Comparison of ENCODE assay signal across 10 cellular contexts in the genomic region with DNA sequence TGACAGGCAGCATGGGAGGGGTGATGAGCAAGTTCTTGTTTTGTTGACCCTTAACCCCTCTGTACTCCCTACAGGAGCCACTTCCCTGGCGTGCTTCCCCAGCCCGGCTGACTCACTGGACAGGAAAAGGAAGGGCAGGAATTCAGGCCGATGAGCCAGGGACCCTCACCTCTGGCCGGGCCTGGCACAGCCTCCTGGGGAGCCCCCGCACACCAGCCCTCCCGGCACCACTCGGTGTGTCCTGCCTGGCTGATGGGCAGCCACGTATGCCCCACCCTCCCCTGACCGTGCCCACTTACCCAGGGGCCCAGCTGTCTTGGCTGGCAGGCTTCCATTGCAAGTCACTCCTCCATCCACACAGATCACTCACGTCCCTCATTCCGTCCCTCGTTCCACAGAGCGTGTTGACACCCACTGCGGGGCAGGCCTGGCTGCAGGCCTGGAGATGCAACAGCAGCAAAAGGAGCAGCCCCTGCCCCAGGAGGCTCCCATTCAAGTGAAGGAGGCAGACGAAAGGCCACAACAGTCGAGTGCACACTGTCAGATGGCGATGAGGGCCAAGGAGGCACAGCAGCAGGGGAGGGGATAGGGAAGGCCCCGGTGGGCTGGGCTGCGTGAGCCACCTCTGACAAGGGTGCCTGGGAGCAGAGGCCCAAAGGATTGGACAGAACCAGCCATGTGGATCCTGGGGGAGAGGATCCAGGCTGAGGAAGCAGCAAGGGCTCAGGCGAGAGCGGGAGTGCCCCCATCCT. TPM values are rescaled to one million over a fixed set of nuclear protein-coding genes. Genes with fewer than 3 reads are reported as not detected.
DNase-seq lines count a peak whose midpoint lies in the region; ATAC-seq and TF ChIP-seq lines count a peak whose summit lies in the region.
"Had no signal": no experiment of that assay in that cellular context is flagged by ENCODE, and none has a peak within 500 bp of the region (broad histone marks: within the 10 kb centered on the region; RNA-seq: fewer than 3 reads in every experiment).

No MANE protein-coding gene starts in this region.

- H3K27me3 ChIP-seq in right lobe of liver (no peaks in the 10 kb centered on the region), tibial artery (no peaks in the 10 kb centered on the region)

- DNase-seq in M059J (ENCODE audit: low read depth) = peak; percentile 90
- peak; percentile 87 for DNase-seq in coronary artery (ENCODE audit: low spot score)
- peak; percentile 74 to 89 (median 86) for DNase-seq in right lobe of liver
- peak; percentile 86 to 89 for DNase-seq in tibial artery
- DNase-seq in activated naive CD8-positive, alpha-beta T cell treated with anti-CD3 and anti-CD28 coated beads for 36 hours = no peak
- no peak for DNase-seq in DMS79 treated with DMSO at 0.1 percent for 48 hours (lab: John Stamatoyannopoulos, UW)
- DNase-seq in NCI-H1930 (lab: John Stamatoyannopoulos, UW) = no peak
- DNase-seq in NCI-H526 treated with DMSO at 0.1 percent for 48 hours (lab: John Stamatoyannopoulos, UW) = no peak
- DNase-seq: activated CD8-positive, alpha-beta memory T cell treated with anti-CD3 and anti-CD28 coated beads, Interleukin-2, amount 50 U/mL, for 4 hours; stimulated activated CD4-positive, alpha-beta T cell treated with anti-CD3 and anti-CD28 coated beads, Interleukin-1b, Interleukin-23, amount 100 ng/mL, for 48 hours had no signal

- no peak overlapping the region for H3K4me3 Mint-ChIP-seq in activated naive CD8-positive, alpha-beta T cell treated with anti-CD3 and anti-CD28 coated beads for 36 hours

- no peaks in the 10 kb centered on the region for H3K36me3 Mint-ChIP-seq in activated naive CD8-positive, alpha-beta T cell treated with anti-CD3 and anti-CD28 coated beads for 36 hours

- TF ChIP-seq POLR2A in right lobe of liver (IDR thresholded peaks at IDR 0.05) = no peak

- H3K27ac ChIP-seq in coronary artery = peak overlapping the region; percentile 91 to 92
- H3K27ac ChIP-seq in right lobe of liver = peak overlapping the region; percentile 30 to 68 (median 58)
- peak overlapping the region; percentile 70 to 82 for H3K27ac ChIP-seq in tibial artery

- H3K4me3 ChIP-seq in coronary artery = peak overlapping the region; percentile 35
- no peak overlapping the region for H3K4me3 ChIP-seq in right lobe of liver
- no peak overlapping the region for H3K4me3 ChIP-seq in tibial artery

- H3K4me1 Mint-ChIP-seq in activated naive CD8-positive, alpha-beta T cell treated with anti-CD3 and anti-CD28 coated beads for 36 hours = no peaks in the 10 kb centered on the region

- intact Hi-C loops in right lobe of liver (cut with DNase I) = no loop called here
- intact Hi-C loops in tibial artery (cut with DNase I; ENCODE audit: low total_unique reads) = no loop called here

- TF ChIP-seq CTCF in coronary artery (IDR thresholded peaks at IDR 0.05) (no peak), right lobe of liver (IDR thresholded peaks at IDR 0.05) (no peak), tibial artery (IDR thresholded peaks at IDR 0.05) (no peak)

- H3K36me3 ChIP-seq in right lobe of liver = no peaks in the 10 kb centered on the region
- H3K36me3 ChIP-seq in tibial artery = no peaks in the 10 kb centered on the region

- ATAC-seq in right lobe of liver = peak; percentile 24 to 67 (median 48)

- peaks cover 0 to 49% (median 22%) of the 10 kb centered on the region in 4 donors for H3K4me1 ChIP-seq in right lobe of liver
- peaks cover 23 to 60% (median 50%) of the 10 kb centered on the region in 4 donors for H3K4me1 ChIP-seq in tibial artery

- H3K27me3 Mint-ChIP-seq in activated naive CD8-positive, alpha-beta T cell treated with anti-CD3 and anti-CD28 coated beads for 36 hours = no peaks in the 10 kb centered on the region

- 40% methylated on average over 2 of the region's 21 CpGs for WGBS in right lobe of liver (ENCODE audit: insufficient coverage, low coverage, low lambda C conversion rate, missing lambda C conversion rate)

- no peaks in the 10 kb centered on the region for H3K9me3 Mint-ChIP-seq in activated naive CD8-positive, alpha-beta T cell treated with anti-CD3 and anti-CD28 coated beads for 36 hours

- H3K9me3 ChIP-seq in right lobe of liver = no peaks in the 10 kb centered on the region
- no peaks in the 10 kb centered on the region for H3K9me3 ChIP-seq in tibial artery

- no peak overlapping the region for H3K27ac Mint-ChIP-seq in activated naive CD8-positive, alpha-beta T cell treated with anti-CD3 and anti-CD28 coated beads for 36 hours

RNA-seq across cellular contexts. Expression of a gene that starts 19.7 kb away (rescaled TPM):
- 72.4 and 86.2 TPM in 2 replicates for total RNA-seq in M059J (2014; rRNA removed; shearing (Covaris generic))
- total RNA-seq in right lobe of liver = 10 to 100 TPM; 17.2 to 65.7 (median 34.2) TPM
- total RNA-seq in activated naive CD8-positive, alpha-beta T cell treated with anti-CD3 and anti-CD28 coated beads for 36 hours = 10 to 100 TPM; 16.2 to 18.1 TPM

RNA-seq across cellular contexts. Expression of a gene that starts 56.0 kb away (rescaled TPM):
- total RNA-seq in M059J (2014; rRNA removed; shearing (Covaris generic)) = 0.05 TPM in 1 of 2 replicates, not detected in the other
- total RNA-seq in right lobe of liver = 10 to 100 TPM in 3 of 6 experiments, 1 to 10 TPM in 3; 5.7 to 16.6 (median 9.6) TPM
- under 1 TPM; 0.24 to 0.25 TPM for total RNA-seq in activated naive CD8-positive, alpha-beta T cell treated with anti-CD3 and anti-CD28 coated beads for 36 hours

Comparison
In these comparisons a context has a peak if more than half of its experiments do, and no peak if none do; other contexts are left out.
1. DNase-seq: peak in M059J (single experiment), coronary artery (single experiment), right lobe of liver (3 of 3) and tibial artery (2 of 2); none in activated naive CD8-positive, alpha-beta T cell treated with anti-CD3 and anti-CD28 coated beads for 36 hours (single experiment), DMS79 treated with DMSO at 0.1 percent for 48 hours (single experiment), NCI-H1930 (0 of 2) and NCI-H526 treated with DMSO at 0.1 percent for 48 hours (single experiment).
2. Peak in every context shown above with its lines, with median percentiles within 50 percentile points of each other: H3K27ac ChIP-seq.